Comparison of ENCODE assay signal across 10 cellular contexts in the genomic region with DNA sequence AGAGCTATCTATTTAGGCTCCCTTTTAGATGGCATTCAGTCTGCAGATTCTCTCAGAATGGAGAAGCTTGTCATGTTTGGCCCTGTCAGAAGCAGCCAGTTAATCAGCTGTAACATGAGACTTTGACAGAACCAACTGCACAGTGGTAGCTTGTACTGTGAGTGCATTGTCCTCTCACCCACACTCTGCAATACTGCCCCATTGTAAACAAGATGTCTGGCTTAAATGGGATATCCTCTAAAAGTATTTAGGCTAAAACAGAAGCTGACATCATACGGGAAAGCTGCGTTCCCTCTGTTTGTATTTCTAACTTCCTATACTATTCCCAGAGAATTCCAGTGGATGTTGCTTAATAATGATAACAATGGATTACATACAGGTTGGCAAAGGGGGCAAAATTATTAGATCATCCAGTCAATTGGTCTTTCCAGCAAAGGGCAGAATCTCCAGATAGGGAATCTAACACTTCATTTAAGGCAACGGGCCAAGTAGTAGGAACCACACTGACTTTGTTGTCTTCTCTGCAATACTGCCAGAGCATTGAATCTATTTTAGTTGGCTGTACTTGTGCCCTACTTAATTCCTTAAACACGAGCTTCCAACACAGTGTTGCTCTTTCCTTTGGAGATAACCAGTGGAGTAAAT. TPM values are rescaled to one million over a fixed set of nuclear protein-coding genes. Genes with fewer than 3 reads are reported as not detected.
A peak's percentile ranks its signal among the peaks of the same experiment; 100 is the strongest.
DNase-seq lines count a peak whose midpoint lies in the region; ATAC-seq and TF ChIP-seq lines count a peak whose summit lies in the region.
"Had no signal": no experiment of that assay in that cellular context is flagged by ENCODE, and none has a peak within 500 bp of the region (broad histone marks: within the 10 kb centered on the region; RNA-seq: fewer than 3 reads in every experiment).

No MANE protein-coding gene starts in this region.

- no peaks in the 10 kb centered on the region for H3K9me3 ChIP-seq in tibial nerve

- H2BK5ac ChIP-seq in mesendoderm (ENCODE audit: low read length), result no peak overlapping the region

- H3K79me2 ChIP-seq in mesendoderm (ENCODE audit: control insufficient read depth, insufficient read depth, low read length), result no peaks in the 10 kb centered on the region

- H3K36me3 ChIP-seq in mesendoderm (ENCODE audit: control insufficient read depth, insufficient read depth, low read length), result no peaks in the 10 kb centered on the region
- no peaks in the 10 kb centered on the region for H3K36me3 ChIP-seq in tibial nerve

- DNase-seq in C1 segment of cervical spinal cord (lab: John Stamatoyannopoulos, UW), result peak in 8 of 14 donors; percentile 0 to 24 (median 8)
- peak; percentile 29 for DNase-seq in NCI-H2171 (lab: John Stamatoyannopoulos, UW)
- DNase-seq in endothelial cell (ENCODE audit: low spot score), result no peak
- DNase-seq in mesendoderm, result no peak
- no peak for DNase-seq in GM13976 (ENCODE audit: low spot score)
- DNase-seq in tibial nerve (ENCODE audit: low spot score in 2 of 2), result no peak
- DNase-seq in glutamatergic neuron, result no peak
- DNase-seq: COR-L47; stimulated activated CD4-positive, alpha-beta T cell treated with anti-CD3 and anti-CD28 coated beads, Interleukin-2, amount 100 ng/mL, for 48 hours had no signal

- peak overlapping the region; percentile 30 for H3K27ac ChIP-seq in mesendoderm (ENCODE audit: low read depth, low read length)
- H3K27ac ChIP-seq in tibial nerve, result peak overlapping the region in 2 of 4 donors; percentile 71 to 76

- no peak overlapping the region for H3K4ac ChIP-seq in mesendoderm (ENCODE audit: low read depth, low read length)

- no peaks in the 10 kb centered on the region for H3K79me1 ChIP-seq in mesendoderm (ENCODE audit: low read length)

- H3K27ac Mint-ChIP-seq in endothelial cell (ENCODE audit: unreplicated experiment) (peak overlapping the region; percentile 21), glutamatergic neuron (ENCODE audit: unreplicated experiment) (no peak overlapping the region)

- H3K27me3 Mint-ChIP-seq in endothelial cell (ENCODE audit: unreplicated experiment) (peaks cover 2% of the 10 kb centered on the region), glutamatergic neuron (ENCODE audit: unreplicated experiment) (no peaks in the 10 kb centered on the region)

- TF ChIP-seq POLR2A in tibial nerve (IDR thresholded peaks at IDR 0.05), result no peak

- no peak overlapping the region for H3K23ac ChIP-seq in mesendoderm (ENCODE audit: low read length)

- TF ChIP-seq CTCF in endothelial cell (IDR thresholded peaks at IDR 0.05; ENCODE audit: unreplicated experiment) (no peak), GM13976 (IDR thresholded peaks at IDR 0.05; ENCODE audit: borderline replicate concordance, control extremely low read depth, extremely low read depth, insufficient read depth, missing control alignments) (no peak), tibial nerve (IDR thresholded peaks at IDR 0.05) (no peak), glutamatergic neuron (IDR thresholded peaks at IDR 0.05; ENCODE audit: partially characterized antibody, unreplicated experiment) (no peak)

- H4K8ac ChIP-seq in mesendoderm (ENCODE audit: low read depth, low read length), result no peak overlapping the region

- no peak overlapping the region for H3K18ac ChIP-seq in mesendoderm (ENCODE audit: low read length)

- no CpG with 5 or more reads among the region's 4 CpGs for WGBS in mesendoderm (ENCODE audit: extremely low coverage, insufficient coverage, low lambda C conversion rate)
- whole genome bisulfite sequencing in tibial nerve, 2 donors, result 11 to 22% methylated on average over 4 of the region's 4 CpGs

- no peak overlapping the region for H3K56ac ChIP-seq in mesendoderm (ENCODE audit: low read length)

- H3K4me1 ChIP-seq in mesendoderm (ENCODE audit: control insufficient read depth, low read depth, low read length), result peaks cover 4% of the 10 kb centered on the region
- H3K4me1 ChIP-seq in tibial nerve, result peaks cover 2 to 36% (median 19%) of the 10 kb centered on the region in 4 donors

- H4K5ac ChIP-seq in mesendoderm (ENCODE audit: low read length), result no peak overlapping the region

- H3K36me3 Mint-ChIP-seq in endothelial cell (ENCODE audit: low read depth, unreplicated experiment) (no peaks in the 10 kb centered on the region), glutamatergic neuron (ENCODE audit: unreplicated experiment) (no peaks in the 10 kb centered on the region)

- H3K27me3 ChIP-seq in mesendoderm (ENCODE audit: insufficient read depth, low read length, poor library complexity) (no peaks in the 10 kb centered on the region), tibial nerve (no peaks in the 10 kb centered on the region)

- H3K4me3 Mint-ChIP-seq in endothelial cell (ENCODE audit: unreplicated experiment), result no peak overlapping the region
- no peak overlapping the region for H3K4me3 Mint-ChIP-seq in glutamatergic neuron (ENCODE audit: unreplicated experiment)

- TF ChIP-seq EP300 in tibial nerve (IDR thresholded peaks at IDR 0.05), result peak in 1 of 2 donors; percentile 43

- H3K9me3 Mint-ChIP-seq in endothelial cell (ENCODE audit: unreplicated experiment) (no peaks in the 10 kb centered on the region), glutamatergic neuron (ENCODE audit: unreplicated experiment) (peaks cover 4% of the 10 kb centered on the region)

- no peak for ATAC-seq in GM18870 (IDR thresholded peaks at IDR 0.05; ENCODE audit: unreplicated experiment)

- no peak overlapping the region for H2BK120ac ChIP-seq in mesendoderm (ENCODE audit: low read depth, low read length)

- no peak overlapping the region for H3K9ac ChIP-seq in mesendoderm (ENCODE audit: low read length)

- no peak overlapping the region for H3K4me2 ChIP-seq in mesendoderm (ENCODE audit: low read length)

- H3K4me1 Mint-ChIP-seq in endothelial cell (ENCODE audit: unreplicated experiment) (peaks cover 14% of the 10 kb centered on the region), glutamatergic neuron (ENCODE audit: low read depth, unreplicated experiment) (peaks cover 4% of the 10 kb centered on the region)

- no peak overlapping the region for H2BK15ac ChIP-seq in mesendoderm (replicated peaks; ENCODE audit: low read depth)

- in situ Hi-C loops in GM13976 (cut with MboI; ENCODE audit: low sequenced_read_pairs, unreplicated experiment), result loop anchor here (10.0 kb wide), 1 partner anchor 359 kb away; no protein-coding TSS in a partner anchor

- no peak overlapping the region for H2AK5ac ChIP-seq in mesendoderm (ENCODE audit: low read length)

- H3K4me3 ChIP-seq in mesendoderm (ENCODE audit: low read length) (no peak overlapping the region), tibial nerve (no peak overlapping the region)

RNA-seq across cellular contexts. Expression of a gene that starts 15.4 kb away (rescaled TPM):
- total RNA-seq in endothelial cell (ENCODE audit: unreplicated experiment), result 1.1 TPM
- 0.14 TPM for polyA plus RNA-seq in mesendoderm (2013, experiment 1 of 2)
- 0.32 TPM for polyA plus RNA-seq in mesendoderm (2013, experiment 2 of 2)
- 1 to 10 TPM in 2 of 4 donors, under 1 TPM in 1, not detected in 1; 0.39 to 4.2 (median 2.3) TPM for total RNA-seq in tibial nerve
- total RNA-seq in glutamatergic neuron (ENCODE audit: unreplicated experiment), result 0.74 TPM

Comparison
In these comparisons a context has a peak if more than half of its experiments do, and no peak if none do; other contexts are left out.
1. DNase-seq: peak in C1 segment of cervical spinal cord (8 of 14) and NCI-H2171 (single experiment); none in endothelial cell (single experiment), mesendoderm (single experiment), GM13976 (single experiment), tibial nerve (0 of 2) and glutamatergic neuron (single experiment).